ENCODE assay signal across 14 cellular contexts in genomic region chr11:122649133-122649532, GRCh38.
"Had no signal": no experiment of that assay in that cellular context is flagged by ENCODE, and none has a peak within 500 bp of the region (broad histone marks: within the 10 kb centered on the region; RNA-seq: fewer than 3 reads in every experiment).

No MANE protein-coding gene starts in this region.

- H3K36me3 ChIP-seq: right atrium auricular region, thyroid gland, vagina had no signal

- H3K27ac ChIP-seq: right atrium auricular region, thyroid gland, vagina had no signal

- H3K27me3 ChIP-seq: right atrium auricular region, thyroid gland, vagina had no signal

- DNase-seq: activated CD4-positive, alpha-beta T cell treated with anti-CD3 and anti-CD28 coated beads for 4 hours; activated effector memory CD4-positive, alpha-beta T cell treated with Interleukin-2 at 50 U/mL for 16 hours; activated T-cell treated with anti-CD3 and anti-CD28 coated beads, Interleukin-2, amount 50 U/mL, for 24 hours; cerebellar nuclear complex; endodermal cell; erythroblast; hypothalamus; kidney glomerular epithelial cell; posterior cingulate gyrus; thyroid gland had no signal

- H3K9me3 ChIP-seq: right atrium auricular region, thyroid gland, vagina had no signal

- H3K4me3 ChIP-seq: right atrium auricular region, smooth muscle cell, thyroid gland, vagina had no signal

- H3K4me2 ChIP-seq: smooth muscle cell had no signal

- H3K4me1 ChIP-seq: right atrium auricular region, thyroid gland, vagina had no signal

- ATAC-seq: activated naive CD4-positive, alpha-beta T cell treated with anti-CD3 and anti-CD28 coated beads, Interleukin-2, amount 50 U/mL, for 72 hours had no signal
